22 cellular contexts compared by ENCODE assay signal in the genomic region with DNA sequence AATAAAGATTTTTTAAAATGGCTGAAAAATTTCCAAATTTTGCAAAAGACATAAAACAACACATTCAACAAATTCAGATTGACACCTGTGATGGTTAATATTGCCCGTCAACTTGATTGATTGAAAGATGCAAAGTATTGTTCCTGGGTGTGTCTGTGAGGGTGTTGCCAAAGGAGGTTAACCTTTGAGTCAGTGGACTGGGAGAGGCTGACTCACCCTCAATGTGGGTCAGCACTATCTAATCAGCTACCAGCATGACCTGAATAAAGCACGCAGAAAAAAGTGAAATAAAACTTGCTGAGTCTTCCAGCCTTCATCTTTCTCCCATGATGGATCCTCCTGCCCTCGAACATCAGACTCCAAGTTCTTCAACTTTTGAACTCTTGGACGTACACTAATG.
DNase-seq lines count a peak whose midpoint lies in the region; ATAC-seq, FAIRE-seq and TF ChIP-seq lines count a peak whose summit lies in the region.
"Had no signal": no experiment of that assay in that cellular context is flagged by ENCODE, and none has a peak within 500 bp of the region (broad histone marks: within the 10 kb centered on the region; RNA-seq: fewer than 3 reads in every experiment).

No MANE protein-coding gene starts in this region.

- TF ChIP-seq CTCF in RWPE2 (IDR thresholded peaks at IDR 0.05; ENCODE audit: poor library complexity, severe bottlenecking) = no peak

- H3K27me3 ChIP-seq in RWPE2 (ENCODE audit: insufficient read depth, poor library complexity, severe bottlenecking) = no peaks in the 10 kb centered on the region
- H3K27me3 ChIP-seq: SJSA1 had no signal

- H3K27ac ChIP-seq in RWPE2 (ENCODE audit: poor library complexity, severe bottlenecking) = no peak overlapping the region
- H3K27ac ChIP-seq: A549, GM23248, SJSA1 had no signal

- H3K4me1 ChIP-seq in RWPE2 (ENCODE audit: insufficient read depth, poor library complexity, severe bottlenecking) = no peaks in the 10 kb centered on the region
- H3K4me1 ChIP-seq: A549, SJSA1 had no signal

- H3K9me3 ChIP-seq in RWPE2 (ENCODE audit: severe bottlenecking) = no peaks in the 10 kb centered on the region
- H3K9me3 ChIP-seq: A549, SJSA1 had no signal

- no peaks in the 10 kb centered on the region for H3K36me3 ChIP-seq in RWPE2 (ENCODE audit: low read depth)
- H3K36me3 ChIP-seq: SJSA1 had no signal

- DNase-seq in Caki2 (ENCODE audit: low read depth) (peak; percentile 8), HTR-8/SVneo (ENCODE audit: insufficient read length, low spot score) (no peak), RWPE2 (ENCODE audit: low spot score) (no peak), kidney tubule cell (ENCODE audit: low spot score) (peak; percentile 2), NCI-H146 (lab: John Stamatoyannopoulos, UW) (no peak)
- no peak for DNase-seq in activated CD8-positive, alpha-beta memory T cell treated with anti-CD3 and anti-CD28 coated beads for 24 hours
- DNase-seq: DMS53, GM23248, HCEC 1CT, IMR-90, NCI-H1417, NCI-H187, NCI-H2107, NCI-H510A, NCI-H748 treated with DMSO at 0.1 percent for 48 hours had no signal

- ATAC-seq in RWPE2 (ENCODE audit: low read depth) (0 out of 3 replicates have a peak, but pooled peaks have one; percentile 38), HG02970 (IDR thresholded peaks at IDR 0.05; ENCODE audit: low FRiP score, unreplicated experiment) (no peak)
- ATAC-seq: A549, GM12878, Panc1, Right ventricle myocardium inferior had no signal

- H3K4me3 ChIP-seq in RWPE2 (ENCODE audit: severe bottlenecking) = no peak overlapping the region
- H3K4me3 ChIP-seq: A549, GM12878, GM23248, SJSA1 had no signal

- in situ Hi-C loops in Caki2 (cut with HindIII; ENCODE audit: low pct_unique_long_range_greater_than_20kb, low sequenced_read_pairs) = no loop called here

- peak; percentile 23 for FAIRE-seq in HTR-8/SVneo (lab: Jason Lieb, UNC)
- FAIRE-seq: A549, D721Med, GM12878 had no signal

Comparison
In these comparisons a context has a peak if more than half of its experiments do, and no peak if none do; other contexts are left out.
1. DNase-seq: peak in Caki2 (single experiment) and kidney tubule cell (single experiment); none in HTR-8/SVneo (single experiment), RWPE2 (single experiment), NCI-H146 (single experiment) and activated CD8-positive, alpha-beta memory T cell treated with anti-CD3 and anti-CD28 coated beads for 24 hours (single experiment).